14 cellular contexts compared by ENCODE assay signal in the genomic region with DNA sequence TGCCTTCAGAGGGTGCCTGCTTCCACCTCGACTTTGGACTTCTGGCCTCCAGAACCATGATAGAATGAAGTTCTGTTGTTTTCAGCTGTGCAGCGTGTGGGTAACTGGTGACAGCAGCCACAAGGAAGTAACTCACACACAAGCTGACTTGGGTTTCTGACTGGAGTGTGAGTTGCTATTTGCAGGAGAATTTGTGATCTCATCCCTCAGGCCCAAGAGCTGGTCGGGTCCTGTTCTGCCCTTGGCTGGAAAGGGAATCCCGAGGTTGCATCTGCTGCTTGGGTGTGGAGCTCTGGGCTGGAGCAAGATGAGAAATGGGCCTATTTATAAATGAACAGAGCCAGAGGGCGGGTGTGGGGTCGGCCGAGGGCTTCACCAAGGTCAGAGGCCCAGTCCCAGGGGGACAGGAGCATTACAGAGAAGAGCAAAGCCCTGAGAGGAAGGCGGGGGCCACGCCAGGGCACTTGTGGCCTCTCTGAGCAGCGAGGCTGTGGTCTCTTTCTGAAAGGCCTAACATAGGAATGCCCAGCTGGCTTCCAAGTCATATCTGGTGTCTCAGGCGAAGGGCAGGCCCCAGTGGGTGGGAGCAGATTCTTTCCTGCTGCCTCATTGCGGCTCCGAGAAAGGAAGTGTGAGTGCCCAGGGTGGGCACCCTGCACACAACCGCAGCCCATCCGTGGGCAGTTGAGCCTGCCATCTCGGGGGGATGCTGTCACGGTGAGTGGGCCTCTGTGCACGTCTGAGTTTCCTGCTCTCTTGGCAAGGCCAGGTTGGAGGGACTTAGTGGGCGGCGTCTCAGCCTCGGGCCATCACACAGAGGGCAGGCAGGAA. TPM values are rescaled to one million over a fixed set of nuclear protein-coding genes. Genes with fewer than 3 reads are reported as not detected.
DNase-seq lines count a peak whose midpoint lies in the region; ATAC-seq lines count a peak whose summit lies in the region.
"Had no signal": no experiment of that assay in that cellular context is flagged by ENCODE, and none has a peak within 500 bp of the region (broad histone marks: within the 10 kb centered on the region; RNA-seq: fewer than 3 reads in every experiment).

No MANE protein-coding gene starts in this region.

- H3K27ac ChIP-seq in skeletal muscle tissue (ENCODE audit: low read depth, low read length): peak overlapping the region; percentile 98
- H3K27ac ChIP-seq: epithelial cell of prostate had no signal

- no peak overlapping the region for H3K27ac Mint-ChIP-seq in activated CD4-positive, alpha-beta memory T cell treated with anti-CD3 and anti-CD28 coated beads for 36 hours

- H3K4me1 ChIP-seq in skeletal muscle tissue (ENCODE audit: control insufficient read depth in 3 of 3, insufficient read depth in 3 of 3, low read length in 3 of 3): peaks cover 50 to 65% (median 63%) of the 10 kb centered on the region in 3 donors

- H3K9me3 Mint-ChIP-seq in activated CD4-positive, alpha-beta memory T cell treated with anti-CD3 and anti-CD28 coated beads for 36 hours: peaks cover 5% of the 10 kb centered on the region

- POLR2A ChIA-PET in activated CD4-positive, alpha-beta memory T cell treated with anti-CD3 and anti-CD28 coated beads for 36 hours (lab: Charles Lee): no interaction called here

- H3K9ac ChIP-seq in skeletal muscle tissue (ENCODE audit: low read depth in 1 of 3, low read length in 3 of 3): peak overlapping the region; percentile 76 to 92 (median 86)

- peaks cover under 1% of the 10 kb centered on the region for H3K36me3 Mint-ChIP-seq in activated CD4-positive, alpha-beta memory T cell treated with anti-CD3 and anti-CD28 coated beads for 36 hours

- peaks cover 2% of the 10 kb centered on the region for H3K27me3 Mint-ChIP-seq in activated CD4-positive, alpha-beta memory T cell treated with anti-CD3 and anti-CD28 coated beads for 36 hours

- H3K27me3 ChIP-seq in skeletal muscle tissue (ENCODE audit: control insufficient read depth in 3 of 3, insufficient read depth in 3 of 3, low read length in 3 of 3): no peaks in the 10 kb centered on the region

- no peaks in the 10 kb centered on the region for H3K36me3 ChIP-seq in skeletal muscle tissue (ENCODE audit: control insufficient read depth in 3 of 3, insufficient read depth in 3 of 3, low read length in 3 of 3)

- ATAC-seq in left cardiac atrium: peak; percentile 80 to 87
- no peak for ATAC-seq in HG02852 (IDR thresholded peaks at IDR 0.05; ENCODE audit: unreplicated experiment)
- ATAC-seq: SK-N-SH treated with all-trans-retinoic acid at 6 μM for 48 hours had no signal

- peaks cover 3% of the 10 kb centered on the region for H3K4me1 Mint-ChIP-seq in activated CD4-positive, alpha-beta memory T cell treated with anti-CD3 and anti-CD28 coated beads for 36 hours (ENCODE audit: low read depth)

- peak; percentile 22 for DNase-seq in GM04503 (ENCODE audit: low read depth)
- DNase-seq in activated T-cell treated with anti-CD3 and anti-CD28 coated beads, Interleukin-2, amount 50 U/mL, for 48 hours: peak; percentile 31 to 46
- peak; percentile 56 for DNase-seq in left cardiac atrium
- DNase-seq in DMS 273 (lab: John Stamatoyannopoulos, UW; ENCODE audit: unreplicated experiment): no peak
- no peak for DNase-seq in activated CD4-positive, alpha-beta memory T cell treated with anti-CD3 and anti-CD28 coated beads for 36 hours
- no peak for DNase-seq in globus pallidus (ENCODE audit: low spot score)
- DNase-seq: DMS79 treated with DMSO at 0.1 percent for 48 hours; stimulated activated CD4-positive, alpha-beta T cell treated with anti-CD3 and anti-CD28 coated beads, Interleukin-1b, Interleukin-23, amount 100 ng/mL, for 48 hours had no signal

- intact Hi-C loops in left cardiac atrium (cut with DNase I): no loop called here
- intact Hi-C loops in activated CD4-positive, alpha-beta memory T cell treated with anti-CD3 and anti-CD28 coated beads for 36 hours (cut with micrococcal nuclease): no loop called here

- CTCF ChIA-PET in activated CD4-positive, alpha-beta memory T cell treated with anti-CD3 and anti-CD28 coated beads for 36 hours (lab: Charles Lee): no interaction called here

- peaks cover 0 to 4% (median 0%) of the 10 kb centered on the region in 3 donors for H3K9me3 ChIP-seq in skeletal muscle tissue (ENCODE audit: control insufficient read depth in 3 of 3, low read length in 3 of 3)

- H3K4me3 ChIP-seq in skeletal muscle tissue (ENCODE audit: low read length in 3 of 3): peak overlapping the region; percentile 52 to 68 (median 60)

- H3K4me3 Mint-ChIP-seq in activated CD4-positive, alpha-beta memory T cell treated with anti-CD3 and anti-CD28 coated beads for 36 hours: no peak overlapping the region

RNA-seq across cellular contexts. Expression of a gene that starts 26.5 kb away (rescaled TPM):
- total RNA-seq in left cardiac atrium (10 to 100 TPM; 34.7 to 54.1 TPM), skeletal muscle tissue (4.7 TPM)
- total RNA-seq in activated CD4-positive, alpha-beta memory T cell treated with anti-CD3 and anti-CD28 coated beads for 36 hours: not detected
- total RNA-seq: lung microvascular endothelial cell, NCI-H460 had no signal

Comparison
In these comparisons a context has a peak if more than half of its experiments do, and no peak if none do; other contexts are left out.
1. DNase-seq: peak in GM04503 (single experiment), activated T-cell treated with anti-CD3 and anti-CD28 coated beads, Interleukin-2, amount 50 U/mL, for 48 hours (2 of 2) and left cardiac atrium (single experiment); none in DMS 273 (single experiment), activated CD4-positive, alpha-beta memory T cell treated with anti-CD3 and anti-CD28 coated beads for 36 hours (single experiment) and globus pallidus (single experiment).